ENCODE assay signal across 7 cellular contexts in the genomic region with DNA sequence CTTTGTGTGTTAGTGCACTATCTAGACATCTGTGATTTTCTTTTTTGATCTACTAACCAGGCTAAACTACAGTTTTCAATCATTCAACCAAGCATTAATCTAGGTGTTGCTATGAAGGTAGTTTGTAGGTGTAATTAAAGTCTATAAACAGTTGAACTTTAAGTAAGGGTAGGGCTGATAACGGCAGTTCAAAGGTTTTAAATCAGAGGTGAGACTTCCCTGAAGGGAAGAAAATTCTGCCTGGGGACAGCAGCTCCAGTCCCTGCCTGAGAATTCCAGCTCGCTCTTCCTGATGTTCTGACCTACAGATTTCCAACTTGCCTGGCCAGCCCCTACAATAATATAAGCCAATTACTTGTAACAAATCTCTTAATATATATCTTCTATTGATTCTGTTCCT.
"Had no signal": no experiment of that assay in that cellular context is flagged by ENCODE, and none has a peak within 500 bp of the region (broad histone marks: within the 10 kb centered on the region; RNA-seq: fewer than 3 reads in every experiment).

No MANE protein-coding gene starts in this region.

- H3K4me1 Mint-ChIP-seq: IgD-negative memory B cell had no signal

- FAIRE-seq: HepG2, HTR-8/SVneo, K562 had no signal

- H3K4me3 Mint-ChIP-seq: IgD-negative memory B cell had no signal

- ATAC-seq: HepG2, K562 had no signal

- H3K4me3 ChIP-seq: K562 had no signal

- DNase-seq: IMR-90, KBM-7 had no signal

- H3K27ac ChIP-seq: HL-60 had no signal

- H3K27me3 Mint-ChIP-seq: IgD-negative memory B cell had no signal

- H3K36me3 Mint-ChIP-seq: IgD-negative memory B cell had no signal

- H3K27ac Mint-ChIP-seq: IgD-negative memory B cell had no signal
